Comparison of ENCODE assay signal across 16 cellular contexts in the genomic region with DNA sequence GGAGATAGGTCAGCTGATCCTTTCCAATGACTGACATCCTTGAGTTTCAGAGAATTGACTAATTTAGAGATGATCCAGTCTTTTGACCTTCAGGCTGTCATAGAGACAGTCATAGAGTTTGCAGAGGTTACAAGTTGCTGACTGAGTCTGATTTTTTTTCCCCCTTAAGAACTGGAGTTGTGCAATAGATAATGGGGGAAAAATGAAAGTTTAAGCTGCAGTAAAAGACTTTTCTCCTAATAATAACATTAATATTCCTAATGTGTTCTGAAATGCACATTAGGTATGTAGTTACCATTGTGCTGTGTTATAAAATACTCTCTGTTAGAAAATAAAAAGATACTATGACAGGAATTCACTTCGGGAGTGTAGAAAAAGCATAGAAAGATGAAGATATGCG.
DNase-seq lines count a peak whose midpoint lies in the region; ATAC-seq, FAIRE-seq and TF ChIP-seq lines count a peak whose summit lies in the region.
"Had no signal": no experiment of that assay in that cellular context is flagged by ENCODE, and none has a peak within 500 bp of the region (broad histone marks: within the 10 kb centered on the region; RNA-seq: fewer than 3 reads in every experiment).

No MANE protein-coding gene starts in this region.

- H3K9me2 ChIP-seq in PC-9 (ENCODE audit: insufficient read depth): no peaks in the 10 kb centered on the region

- POLR2A ChIA-PET in PC-9 (lab: Charles Lee; ENCODE audit: unreplicated experiment): no interaction called here

- no peak overlapping the region for H3K27ac ChIP-seq in PC-9
- peak overlapping the region; percentile 24 for H3K27ac ChIP-seq in mesodermal cell (ENCODE audit: low read depth, low read length, severe bottlenecking)
- H3K27ac ChIP-seq: HL-60 had no signal

- peak; percentile 15 for FAIRE-seq in H54 (lab: Jason Lieb, UNC)
- FAIRE-seq: HTR-8/SVneo had no signal

- ATAC-seq in GM21390 (IDR thresholded peaks at IDR 0.05; ENCODE audit: unreplicated experiment): no peak

- no TSS peak for BruUV-seq in PC-9 (replicated peaks; lab: Mats Ljungman, UMichigan)

- no peak overlapping the region for H3K4me2 ChIP-seq in PC-9

- H3K79me2 ChIP-seq in PC-9 (ENCODE audit: low read depth): no peaks in the 10 kb centered on the region

- H4K20me1 ChIP-seq in PC-9 (ENCODE audit: insufficient read depth): no peaks in the 10 kb centered on the region

- H3K27me3 ChIP-seq in PC-9 (ENCODE audit: insufficient read depth, low read depth): no peaks in the 10 kb centered on the region

- H2AFZ ChIP-seq in PC-9: peak overlapping the region; percentile 50; the same call in 1 of the 2 replicates

- H3K9me3 ChIP-seq in PC-9 (ENCODE audit: insufficient read depth, low read depth) (no peaks in the 10 kb centered on the region), mesodermal cell (ENCODE audit: control insufficient read depth, low read length) (no peaks in the 10 kb centered on the region)
- H3K9me3 ChIP-seq: HAP-1 had no signal

- TF ChIP-seq POLR2A in H54 (IDR thresholded peaks at IDR 0.05; ENCODE audit: low read depth, low read length): no peak

- intact Hi-C loops in PC-9 (cut with micrococcal nuclease; ENCODE audit: unreplicated experiment): no loop called here

- no peaks in the 10 kb centered on the region for H3F3A ChIP-seq in PC-9 (ENCODE audit: insufficient read depth, low read depth)

- no peak overlapping the region for H3K4me3 ChIP-seq in PC-9
- no peak overlapping the region for H3K4me3 ChIP-seq in fibroblast of mammary gland (ENCODE audit: control insufficient read depth, low read depth, low read length)
- H3K4me3 ChIP-seq in mesodermal cell (ENCODE audit: extremely low read depth, insufficient read depth, low read length, poor library complexity, severe bottlenecking): no peak overlapping the region
- H3K4me3 ChIP-seq: HAP-1 had no signal

- CTCF ChIA-PET in PC-9 (lab: Charles Lee): no interaction called here

- H3K4me1 ChIP-seq in PC-9 (replicated peaks; ENCODE audit: insufficient read depth): no peaks in the 10 kb centered on the region
- peaks cover 8% of the 10 kb centered on the region for H3K4me1 ChIP-seq in mesodermal cell (ENCODE audit: control insufficient read depth, insufficient read depth, low read length, poor library complexity, severe bottlenecking)

- no peaks in the 10 kb centered on the region for H3K36me3 ChIP-seq in PC-9 (ENCODE audit: low read depth)
- no peaks in the 10 kb centered on the region for H3K36me3 ChIP-seq in mesodermal cell (ENCODE audit: control insufficient read depth, insufficient read depth, low read length)
- H3K36me3 ChIP-seq: HAP-1 had no signal

- 100% methylated on average over 1 of the region's 2 CpGs; no CpG with 5 or more reads in 1 of the 2 experiments for WGBS in mesodermal cell (ENCODE audit: insufficient coverage in 2 of 2), 2 experiments

- TF ChIP-seq CTCF in PC-9 (conservative IDR thresholded peaks at IDR 0.05) (no peak), fibroblast of mammary gland (conservative IDR thresholded peaks at IDR 0.05; ENCODE audit: control insufficient read depth, insufficient read depth, low read depth, low read length) (no peak)

- DNase-seq in H54 (ENCODE audit: insufficient read length, low spot score) (no peak), PC-9 (no peak), fibroblast of mammary gland (ENCODE audit: low read depth) (peak; percentile 5), islet precursor cell (no peak), NOMO-1 treated with dmso at 0.1 percent for 144 hours (lab: John Stamatoyannopoulos, UW; ENCODE audit: unreplicated experiment) (no peak), mesenteric fat pad (ENCODE audit: low spot score) (no peak)
- DNase-seq: NCI-H1105, NCI-H1694 treated with DMSO at 0.1 percent for 48 hours, NCI-H510A treated with DMSO at 0.1 percent for 48 hours, NCI-H82, SW 1271 had no signal
